Comparison of ENCODE assay signal across 8 cellular contexts in the genomic region with DNA sequence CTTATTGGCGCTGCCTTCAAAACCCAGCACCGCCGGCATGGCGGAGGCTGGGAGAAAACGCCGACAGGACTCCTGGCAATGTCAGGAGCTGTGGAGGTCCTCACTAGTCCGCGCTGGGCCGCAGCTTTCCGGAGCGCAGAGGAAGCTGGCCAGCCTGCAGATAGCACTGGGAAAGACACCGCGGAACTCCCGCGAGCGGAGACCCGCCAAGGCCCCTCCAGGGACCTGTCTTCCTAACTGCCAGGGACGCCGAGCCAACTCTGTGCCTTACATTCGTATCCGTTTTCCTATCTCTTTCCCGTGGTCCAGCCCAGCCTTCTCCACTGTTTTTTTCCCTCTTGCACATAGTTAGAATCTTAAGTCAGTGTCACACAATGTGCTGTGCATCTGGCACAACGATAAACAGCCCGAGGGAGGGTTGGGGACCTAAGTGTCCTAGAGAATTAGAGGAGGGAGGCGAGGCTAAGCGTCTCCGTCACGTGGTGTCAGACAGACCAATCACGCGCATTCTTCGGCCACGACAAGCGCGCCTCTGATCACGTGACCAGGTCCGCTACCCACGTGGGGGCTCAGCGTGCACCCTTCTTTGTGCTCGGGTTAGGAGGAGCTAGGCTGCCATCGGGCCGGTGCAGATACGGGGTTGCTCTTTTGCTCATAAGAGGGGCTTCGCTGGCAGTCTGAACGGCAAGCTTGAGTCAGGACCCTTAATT. TPM values are rescaled to one million over a fixed set of nuclear protein-coding genes. Genes with fewer than 3 reads are reported as not detected.
DNase-seq lines count a peak whose midpoint lies in the region; TF ChIP-seq lines count a peak whose summit lies in the region.

Gene APEX1, plus strand, starts transcription at position 582 of the 710 bp plus-strand sequence. CDS start 420 bp downstream, outside the sequence.
Gene OSGEP, minus strand, starts transcription at position 168 of the 710 bp plus-strand sequence. Its CDS starts 129 bp downstream, at position 39.

- no peaks in the 10 kb centered on the region for H3K9me3 Mint-ChIP-seq in nephron
- H3K9me3 Mint-ChIP-seq in stimulated activated naive CD8-positive, alpha-beta T cell treated with anti-CD3 and anti-CD28 coated beads, Interleukin-15, Interleukin-2, amounts not matched to agents 100 ng/mL and 50 ng/mL, for 24 hours, result no peaks in the 10 kb centered on the region

- H3K27ac Mint-ChIP-seq in nephron, result no peak within 1 kb of the TSS
- peak within 1 kb of the TSS; percentile 18 for H3K27ac Mint-ChIP-seq in stimulated activated naive CD8-positive, alpha-beta T cell treated with anti-CD3 and anti-CD28 coated beads, Interleukin-15, Interleukin-2, amounts not matched to agents 100 ng/mL and 50 ng/mL, for 24 hours

- H3K4me1 Mint-ChIP-seq in nephron, result peaks cover 1% of the 10 kb centered on the region
- peaks cover 29% of the 10 kb centered on the region for H3K4me1 Mint-ChIP-seq in stimulated activated naive CD8-positive, alpha-beta T cell treated with anti-CD3 and anti-CD28 coated beads, Interleukin-15, Interleukin-2, amounts not matched to agents 100 ng/mL and 50 ng/mL, for 24 hours (ENCODE audit: low read depth)

- H3K4me3 ChIP-seq in H7 (ENCODE audit: insufficient read depth, low read depth, low read length) (peak within 1 kb of the TSS; percentile 77), fibroblast of the aortic adventitia (ENCODE audit: low read depth, low read length) (peak within 1 kb of the TSS; percentile 97)

- DNase-seq in ELF-1 (ENCODE audit: low read depth, low spot score), result peak; percentile 99
- peak; percentile 96 for DNase-seq in H7
- DNase-seq in M059J (ENCODE audit: low read depth), result peak; percentile 98
- peak; percentile 99 to 100 for DNase-seq in SHP77 (lab: John Stamatoyannopoulos, UW)
- peak; percentile 99 for DNase-seq in activated effector memory CD4-positive, alpha-beta T cell treated with anti-CD3 and anti-CD28 coated beads, Interleukin-2, amount 50 U/mL, for 16 hours
- DNase-seq in fibroblast of the aortic adventitia (ENCODE audit: low read depth), result peak; percentile 99

- no peaks in the 10 kb centered on the region for H3K27me3 Mint-ChIP-seq in nephron (ENCODE audit: low read depth)
- no peaks in the 10 kb centered on the region for H3K27me3 Mint-ChIP-seq in stimulated activated naive CD8-positive, alpha-beta T cell treated with anti-CD3 and anti-CD28 coated beads, Interleukin-15, Interleukin-2, amounts not matched to agents 100 ng/mL and 50 ng/mL, for 24 hours

- peaks cover 35% of the 10 kb centered on the region for H3K36me3 Mint-ChIP-seq in nephron (ENCODE audit: low read depth)
- peaks cover 39% of the 10 kb centered on the region for H3K36me3 Mint-ChIP-seq in stimulated activated naive CD8-positive, alpha-beta T cell treated with anti-CD3 and anti-CD28 coated beads, Interleukin-15, Interleukin-2, amounts not matched to agents 100 ng/mL and 50 ng/mL, for 24 hours (ENCODE audit: low read depth)

- peak within 1 kb of the TSS; percentile 7 to 47 (median 19) for H3K4me3 Mint-ChIP-seq in nephron
- H3K4me3 Mint-ChIP-seq in stimulated activated naive CD8-positive, alpha-beta T cell treated with anti-CD3 and anti-CD28 coated beads, Interleukin-15, Interleukin-2, amounts not matched to agents 100 ng/mL and 50 ng/mL, for 24 hours, result no peak within 1 kb of the TSS

- no peaks in the 10 kb centered on the region for H3K27me3 ChIP-seq in H7 (ENCODE audit: control insufficient read depth, insufficient read depth, low read length)

- H3K36me3 ChIP-seq in H7 (replicated peaks; ENCODE audit: control insufficient read depth, insufficient read depth, low read length), result peaks cover 32% of the 10 kb centered on the region

- no peak for TF ChIP-seq CTCF in fibroblast of the aortic adventitia (IDR thresholded peaks at IDR 0.05; ENCODE audit: insufficient read depth, low read length)
- TF ChIP-seq CTCF in nephron (IDR thresholded peaks at IDR 0.05; ENCODE audit: unreplicated experiment in 3 of 3), result no peak

RNA-seq across cellular contexts. Expression of gene APEX1, which starts in this region (rescaled TPM):
- 87.1 and 106 TPM in 2 replicates for total RNA-seq in H7 (2014; rRNA removed; shearing (Covaris generic))
- total RNA-seq in M059J (2014; rRNA removed; shearing (Covaris generic)), result 46.0 and 64.7 TPM in 2 replicates
- 58.8 and 358 TPM in 2 replicates for total RNA-seq in fibroblast of the aortic adventitia (ENCODE audit: low replicate concordance)

RNA-seq across cellular contexts. Expression of gene OSGEP, which starts in this region (rescaled TPM):
- total RNA-seq in H7 (2014; rRNA removed; shearing (Covaris generic)), result 58.4 and 62.6 TPM in 2 replicates
- total RNA-seq in M059J (2014; rRNA removed; shearing (Covaris generic)), result 61.5 and 70.0 TPM in 2 replicates
- total RNA-seq in fibroblast of the aortic adventitia (ENCODE audit: low replicate concordance), result 31.2 and 45.6 TPM in 2 replicates

Comparison
In these comparisons a context has a peak if more than half of its experiments do, and no peak if none do; other contexts are left out.
1. Peak in every context shown above with its lines: DNase-seq and H3K4me3 ChIP-seq.